Comparison of ENCODE assay signal across 15 cellular contexts in genomic region chr1:37949524-37950152, GRCh38.
"Had no signal": no experiment of that assay in that cellular context is flagged by ENCODE, and none has a peak within 500 bp of the region (broad histone marks: within the 10 kb centered on the region; RNA-seq: fewer than 3 reads in every experiment).

No MANE protein-coding gene starts in this region.

- H3K9me3 Mint-ChIP-seq: activated T-helper 17 cell treated with anti-CD3 and anti-CD28 coated beads, Interleukin-2, amount 50 U/mL, for 72 hours; naive B cell; neural progenitor cell; T-cell had no signal

- H3K4me1 Mint-ChIP-seq: activated T-helper 17 cell treated with anti-CD3 and anti-CD28 coated beads, Interleukin-2, amount 50 U/mL, for 72 hours had no signal

- DNase-seq: activated CD4-positive, alpha-beta T cell treated with anti-CD3 and anti-CD28 coated beads for 1 hour; activated CD4-positive, alpha-beta T cell treated with anti-CD3 and anti-CD28 coated beads, Interleukin-2, amount 50 U/mL, for 4 hours; activated naive CD4-positive, alpha-beta T cell treated with Interleukin-2 at 50 U/mL for 16 hours; adrenal gland; naive B cell; stimulated activated CD4-positive, alpha-beta T cell treated with anti-CD3 and anti-CD28 coated beads, Interleukin-2, amount 100 ng/mL, for 48 hours; stimulated activated naive CD4-positive, alpha-beta T cell treated with Interleukin-2 at 50 U/mL for 16 hours; T-cell; T1000; upper lobe of left lung had no signal

- H3K27ac ChIP-seq: adrenal gland, neural progenitor cell, ovary, upper lobe of left lung had no signal

- H3K9me3 ChIP-seq: adrenal gland, ovary, upper lobe of left lung had no signal

- H3K36me3 ChIP-seq: adrenal gland, neural progenitor cell, ovary had no signal

- H3K27me3 Mint-ChIP-seq: activated T-helper 17 cell treated with anti-CD3 and anti-CD28 coated beads, Interleukin-2, amount 50 U/mL, for 72 hours; naive B cell; T-cell had no signal

- H3K27ac Mint-ChIP-seq: activated T-helper 17 cell treated with anti-CD3 and anti-CD28 coated beads, Interleukin-2, amount 50 U/mL, for 72 hours; neural progenitor cell; T-cell had no signal

- ATAC-seq: activated T-helper 17 cell treated with anti-CD3 and anti-CD28 coated beads, Interleukin-2, amount 50 U/mL, for 72 hours; esophagus mucosa; T-cell had no signal

- H3K36me3 Mint-ChIP-seq: naive B cell, neural progenitor cell, T-cell had no signal

- H3K4me3 ChIP-seq: adrenal gland, lung, neural progenitor cell, ovary, upper lobe of left lung had no signal

- H3K4me3 Mint-ChIP-seq: activated T-helper 17 cell treated with anti-CD3 and anti-CD28 coated beads, Interleukin-2, amount 50 U/mL, for 72 hours; naive B cell; neural progenitor cell; T-cell had no signal
